Comparison of ENCODE assay signal across 1 cellular context in the genomic region with DNA sequence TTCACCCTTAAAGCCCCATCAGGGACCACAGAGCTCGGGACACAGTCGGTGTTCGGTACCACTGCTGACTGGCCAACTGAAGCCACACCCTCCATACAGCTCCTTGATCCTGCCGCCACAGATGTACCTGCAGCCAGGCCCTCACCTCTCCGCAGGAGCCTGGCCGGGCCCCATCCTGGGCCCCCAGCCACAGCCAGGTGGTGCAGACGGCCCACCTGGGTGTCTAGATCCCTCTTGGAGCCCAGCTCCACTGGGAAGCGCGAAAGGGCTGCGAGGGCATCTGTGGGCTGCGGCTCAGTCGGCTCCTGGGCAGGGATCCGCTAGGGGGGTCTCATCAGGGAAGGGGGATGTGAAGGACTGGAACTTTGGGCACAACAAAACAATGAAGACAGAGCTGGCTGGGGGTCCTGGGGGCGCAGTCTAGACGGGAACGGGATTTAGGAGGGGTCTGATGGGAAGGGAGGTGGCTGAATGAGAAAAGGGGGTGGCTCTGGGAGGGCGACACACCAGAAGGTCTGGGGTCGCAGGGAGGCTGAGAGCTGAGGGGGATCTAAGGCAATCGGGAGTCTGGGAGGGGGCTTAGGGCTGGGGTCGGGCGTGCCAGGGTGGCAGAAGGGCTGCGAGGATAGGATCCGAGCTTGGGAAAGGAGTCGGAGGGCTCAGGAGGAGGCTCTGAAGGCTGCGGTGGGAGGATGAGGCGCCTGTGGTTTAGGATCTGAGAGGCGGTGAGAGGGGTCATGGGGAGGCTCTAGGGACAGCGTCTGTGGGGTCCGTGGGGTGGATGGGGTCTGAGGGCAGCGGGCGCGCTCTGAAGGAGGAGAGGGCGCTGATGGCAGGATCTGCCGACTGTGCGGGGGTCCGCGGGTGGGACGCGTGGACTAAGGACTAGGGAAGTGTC.
TF ChIP-seq lines count a peak whose summit lies in the region.

No MANE protein-coding gene starts in this region.

TF ChIP-seq in WTC11, 78 proteins besides CTCF, POLR2A, EP300 and RAD21 (continued from another document):
- no peak for TF ChIP-seq IRF1 (CRISPR knock-in tag; IDR thresholded peaks at IDR 0.05)
- TF ChIP-seq ZNF317 (CRISPR knock-in tag; IDR thresholded peaks at IDR 0.05; ENCODE audit: borderline replicate concordance, low read depth): no peak
- TF ChIP-seq, protein P1, sequence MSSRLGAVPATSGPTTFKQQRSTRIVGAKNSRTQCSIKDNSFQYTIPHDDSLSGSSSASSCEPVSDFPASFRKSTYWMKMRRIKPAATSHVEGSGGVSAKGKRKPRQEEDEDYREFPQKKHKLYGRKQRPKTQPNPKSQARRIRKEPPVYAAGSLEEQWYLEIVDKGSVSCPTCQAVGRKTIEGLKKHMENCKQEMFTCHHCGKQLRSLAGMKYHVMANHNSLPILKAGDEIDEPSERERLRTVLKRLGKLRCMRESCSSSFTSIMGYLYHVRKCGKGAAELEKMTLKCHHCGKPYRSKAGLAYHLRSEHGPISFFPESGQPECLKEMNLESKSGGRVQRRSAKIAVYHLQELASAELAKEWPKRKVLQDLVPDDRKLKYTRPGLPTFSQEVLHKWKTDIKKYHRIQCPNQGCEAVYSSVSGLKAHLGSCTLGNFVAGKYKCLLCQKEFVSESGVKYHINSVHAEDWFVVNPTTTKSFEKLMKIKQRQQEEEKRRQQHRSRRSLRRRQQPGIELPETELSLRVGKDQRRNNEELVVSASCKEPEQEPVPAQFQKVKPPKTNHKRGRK (CRISPR knock-in tag; IDR thresholded peaks at IDR 0.05; ENCODE audit: borderline replicate concordance): no peak
- TF ChIP-seq ATF3 (CRISPR knock-in tag; conservative IDR thresholded peaks at IDR 0.05): no peak
- TF ChIP-seq, protein P2, sequence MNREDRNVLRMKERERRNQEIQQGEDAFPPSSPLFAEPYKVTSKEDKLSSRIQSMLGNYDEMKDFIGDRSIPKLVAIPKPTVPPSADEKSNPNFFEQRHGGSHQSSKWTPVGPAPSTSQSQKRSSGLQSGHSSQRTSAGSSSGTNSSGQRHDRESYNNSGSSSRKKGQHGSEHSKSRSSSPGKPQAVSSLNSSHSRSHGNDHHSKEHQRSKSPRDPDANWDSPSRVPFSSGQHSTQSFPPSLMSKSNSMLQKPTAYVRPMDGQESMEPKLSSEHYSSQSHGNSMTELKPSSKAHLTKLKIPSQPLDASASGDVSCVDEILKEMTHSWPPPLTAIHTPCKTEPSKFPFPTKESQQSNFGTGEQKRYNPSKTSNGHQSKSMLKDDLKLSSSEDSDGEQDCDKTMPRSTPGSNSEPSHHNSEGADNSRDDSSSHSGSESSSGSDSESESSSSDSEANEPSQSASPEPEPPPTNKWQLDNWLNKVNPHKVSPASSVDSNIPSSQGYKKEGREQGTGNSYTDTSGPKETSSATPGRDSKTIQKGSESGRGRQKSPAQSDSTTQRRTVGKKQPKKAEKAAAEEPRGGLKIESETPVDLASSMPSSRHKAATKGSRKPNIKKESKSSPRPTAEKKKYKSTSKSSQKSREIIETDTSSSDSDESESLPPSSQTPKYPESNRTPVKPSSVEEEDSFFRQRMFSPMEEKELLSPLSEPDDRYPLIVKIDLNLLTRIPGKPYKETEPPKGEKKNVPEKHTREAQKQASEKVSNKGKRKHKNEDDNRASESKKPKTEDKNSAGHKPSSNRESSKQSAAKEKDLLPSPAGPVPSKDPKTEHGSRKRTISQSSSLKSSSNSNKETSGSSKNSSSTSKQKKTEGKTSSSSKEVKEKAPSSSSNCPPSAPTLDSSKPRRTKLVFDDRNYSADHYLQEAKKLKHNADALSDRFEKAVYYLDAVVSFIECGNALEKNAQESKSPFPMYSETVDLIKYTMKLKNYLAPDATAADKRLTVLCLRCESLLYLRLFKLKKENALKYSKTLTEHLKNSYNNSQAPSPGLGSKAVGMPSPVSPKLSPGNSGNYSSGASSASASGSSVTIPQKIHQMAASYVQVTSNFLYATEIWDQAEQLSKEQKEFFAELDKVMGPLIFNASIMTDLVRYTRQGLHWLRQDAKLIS (CRISPR knock-in tag; IDR thresholded peaks at IDR 0.05; ENCODE audit: borderline replicate concordance): no peak
- no peak for TF ChIP-seq MAX (CRISPR knock-in tag; IDR thresholded peaks at IDR 0.05)
- no peak for TF ChIP-seq SMAD3 (CRISPR knock-in tag; IDR thresholded peaks at IDR 0.05; ENCODE audit: borderline replicate concordance)
